12 cellular contexts compared by ENCODE assay signal in genomic region chr6:73505142-73505541, GRCh38. TPM values are rescaled to one million over a fixed set of nuclear protein-coding genes. Genes with fewer than 3 reads are reported as not detected.
"Had no signal": no experiment of that assay in that cellular context is flagged by ENCODE, and none has a peak within 500 bp of the region (broad histone marks: within the 10 kb centered on the region; RNA-seq: fewer than 3 reads in every experiment).

No MANE protein-coding gene starts in this region.

- ATAC-seq: GM23338, HCT116 had no signal

- H3K9ac ChIP-seq: GM23248 had no signal

- FAIRE-seq: H1, H54 had no signal

- H3K4me2 ChIP-seq: GM23338 had no signal

- DNase-seq: GM23248, GOT3, H7, H9, HCEC 1CT, HFFc6 had no signal

- H3K4me3 ChIP-seq: GM23248, GM23338, HAP-1 had no signal

- H3K9me3 ChIP-seq: HAP-1 had no signal

- H2AFZ ChIP-seq: GM23248, GM23338 had no signal

- H3K27ac ChIP-seq: GM23248 had no signal

- H3K4me1 ChIP-seq: HAP-1 had no signal

RNA-seq across cellular contexts. Expression of gene CGAS, which starts 53.0 kb away (rescaled TPM):
- total RNA-seq: H4 had no signal
